Comparison of ENCODE assay signal across 1 cellular context in genomic region chr16:11497329-11497805, GRCh38.
TF ChIP-seq lines count a peak whose summit lies in the region.

No MANE protein-coding gene starts in this region.

TF ChIP-seq in HEK293, 187 proteins besides CTCF, POLR2A, EP300 and RAD21 (continued from another document and continues in another):
- TF ChIP-seq ZNF18 (tag by site-specific recombination; IDR thresholded peaks at IDR 0.05) (no peak), ZNF747 (tag by site-specific recombination; IDR thresholded peaks at IDR 0.05) (no peak), ZNF341 (tag by site-specific recombination; IDR thresholded peaks at IDR 0.05; ENCODE audit: low read depth) (peak; percentile 31; the same call in 1 of the 2 replicates), ZNF555 (tag by site-specific recombination; conservative IDR thresholded peaks at IDR 0.05) (no peak), ZNF433 (tag by site-specific recombination; IDR thresholded peaks at IDR 0.05; ENCODE audit: low read depth) (no peak), ZNF544 (tag by site-specific recombination; IDR thresholded peaks at IDR 0.05) (no peak), ZSCAN4 (tag by site-specific recombination; IDR thresholded peaks at IDR 0.05) (no peak), ZNF214 (tag by site-specific recombination; IDR thresholded peaks at IDR 0.05; ENCODE audit: borderline replicate concordance) (no peak), ZNF501 (tag by site-specific recombination; IDR thresholded peaks at IDR 0.05) (no peak), ZNF600 (tag by site-specific recombination; IDR thresholded peaks at IDR 0.05) (peak; percentile 92), KLF8 (tag by site-specific recombination; IDR thresholded peaks at IDR 0.05) (0 out of 2 replicates have a peak, but pooled peaks have one; percentile 27), BCL6B (tag by site-specific recombination; IDR thresholded peaks at IDR 0.05) (no peak), ZNF677 (tag by site-specific recombination; IDR thresholded peaks at IDR 0.05) (no peak), SCRT1 (tag by site-specific recombination; IDR thresholded peaks at IDR 0.05; ENCODE audit: borderline replicate concordance) (no peak), WT1 (tag by site-specific recombination; IDR thresholded peaks at IDR 0.05) (no peak), ZFHX2 (tag by site-specific recombination; conservative IDR thresholded peaks at IDR 0.05) (no peak), ZNF354C (tag by site-specific recombination; IDR thresholded peaks at IDR 0.05; ENCODE audit: borderline replicate concordance, low read depth) (no peak), ZNF112 (tag by site-specific recombination; IDR thresholded peaks at IDR 0.05) (no peak), ZNF426 (tag by site-specific recombination; IDR thresholded peaks at IDR 0.05) (no peak), ZNF404 (tag by site-specific recombination; IDR thresholded peaks at IDR 0.05) (no peak), IKZF3 (tag by site-specific recombination; IDR thresholded peaks at IDR 0.05) (0 out of 2 replicates have a peak, but pooled peaks have one; percentile 16), ZNF777 (tag by site-specific recombination; IDR thresholded peaks at IDR 0.05; ENCODE audit: borderline replicate concordance) (no peak), ZBTB44 (tag by site-specific recombination; IDR thresholded peaks at IDR 0.05) (no peak), ZNF843 (tag by site-specific recombination; IDR thresholded peaks at IDR 0.05) (0 out of 2 replicates have a peak, but pooled peaks have one; percentile 33), ZNF398 (tag by site-specific recombination; IDR thresholded peaks at IDR 0.05) (no peak), ZNF311 (tag by site-specific recombination; IDR thresholded peaks at IDR 0.05; ENCODE audit: borderline replicate concordance) (no peak), ZNF48 (tag by site-specific recombination; IDR thresholded peaks at IDR 0.05) (no peak), ZNF629 (tag by site-specific recombination; IDR thresholded peaks at IDR 0.05) (peak; percentile 62), ZNF510 (tag by site-specific recombination; IDR thresholded peaks at IDR 0.05; ENCODE audit: insufficient replicate concordance) (no peak), ZSCAN5A (tag by site-specific recombination; IDR thresholded peaks at IDR 0.05) (no peak), OVOL3 (tag by site-specific recombination; IDR thresholded peaks at IDR 0.05) (no peak), ZNF26 (tag by site-specific recombination; IDR thresholded peaks at IDR 0.05) (no peak), ZNF776 (tag by site-specific recombination; IDR thresholded peaks at IDR 0.05; ENCODE audit: borderline replicate concordance) (no peak), SETDB1 (IDR thresholded peaks at IDR 0.05; ENCODE audit: insufficient read length, low read length) (no peak), ZBTB20 (tag by site-specific recombination; IDR thresholded peaks at IDR 0.05) (no peak), PRDM4 (tag by site-specific recombination; IDR thresholded peaks at IDR 0.05) (no peak), PRDM10 (tag by site-specific recombination; IDR thresholded peaks at IDR 0.05) (no peak), ZNF624 (tag by site-specific recombination; IDR thresholded peaks at IDR 0.05) (no peak), ZNF174 (tag by site-specific recombination; IDR thresholded peaks at IDR 0.05) (no peak), ZBTB6 (tag by site-specific recombination; IDR thresholded peaks at IDR 0.05) (no peak), ZFP41 (tag by site-specific recombination; IDR thresholded peaks at IDR 0.05; ENCODE audit: borderline replicate concordance) (no peak), INSM2 (tag by site-specific recombination; IDR thresholded peaks at IDR 0.05) (no peak)
